ENCODE assay signal across 27 cellular contexts in genomic region chr5:4630031-4630430, GRCh38.
DNase-seq lines count a peak whose midpoint lies in the region; ATAC-seq and TF ChIP-seq lines count a peak whose summit lies in the region.
"Had no signal": no experiment of that assay in that cellular context is flagged by ENCODE, and none has a peak within 500 bp of the region (broad histone marks: within the 10 kb centered on the region; RNA-seq: fewer than 3 reads in every experiment).

No MANE protein-coding gene starts in this region.

- H3K27ac ChIP-seq in left lung (no peak overlapping the region), prostate gland (no peak overlapping the region)
- H3K27ac ChIP-seq: colonic mucosa, parathyroid adenoma had no signal

- H3K27me3 ChIP-seq in left lung (no peaks in the 10 kb centered on the region), prostate gland (replicated peaks; ENCODE audit: insufficient read depth) (no peaks in the 10 kb centered on the region)
- H3K27me3 ChIP-seq: colonic mucosa had no signal

- H3K4me3 ChIP-seq in left lung (no peak overlapping the region), prostate gland (no peak overlapping the region)
- H3K4me3 ChIP-seq: colonic mucosa had no signal

- 67% methylated on average over 11 of the region's 11 CpGs for WGBS in prostate gland

- H3K36me3 ChIP-seq in left lung = no peaks in the 10 kb centered on the region
- H3K36me3 ChIP-seq in prostate gland = no peaks in the 10 kb centered on the region
- H3K36me3 ChIP-seq: colonic mucosa had no signal

- H3K9me3 ChIP-seq in left lung = peaks cover 0 to 1% of the 10 kb centered on the region in 2 donors
- no peaks in the 10 kb centered on the region for H3K9me3 ChIP-seq in prostate gland
- H3K9me3 ChIP-seq: colonic mucosa had no signal

- TF ChIP-seq POLR2A in prostate gland (IDR thresholded peaks at IDR 0.05) = no peak

- TF ChIP-seq CTCF in left lung (IDR thresholded peaks at IDR 0.05) (no peak), prostate gland (IDR thresholded peaks at IDR 0.05) (no peak)

- intact Hi-C loops in left lung (cut with DNase I) = no loop called here
- intact Hi-C loops in prostate gland (cut with DNase I) = no loop called here

- ATAC-seq in left lung = peak; percentile 76
- ATAC-seq: activated CD4-positive, alpha-beta T cell treated with anti-CD3 and anti-CD28 coated beads for 36 hours; activated CD8-positive, alpha-beta T cell treated with anti-CD3 and anti-CD28 coated beads, Interleukin-2, amount 10 ng/mL, durations not matched to agents 7 days and 5 days; activated naive CD4-positive, alpha-beta T cell treated with anti-CD3 and anti-CD28 coated beads, Interleukin-2, amount 50 U/mL, for 72 hours; effector memory CD8-positive, alpha-beta T cell; right cardiac atrium; stimulated activated effector memory CD8-positive, alpha-beta T cell treated with anti-CD3 and anti-CD28 coated beads, Interleukin-12 subunit alpha, Interleukin-12 subunit beta, amount 100 ng/mL, for 72 hours had no signal

- H3K4me1 ChIP-seq in left lung (no peaks in the 10 kb centered on the region), prostate gland (replicated peaks) (no peaks in the 10 kb centered on the region)
- H3K4me1 ChIP-seq: colonic mucosa, parathyroid adenoma had no signal

- DNase-seq in DMS53 treated with DMSO at 0.1 percent for 48 hours (lab: John Stamatoyannopoulos, UW; ENCODE audit: unreplicated experiment) = peak; percentile 100
- DNase-seq in M059J (ENCODE audit: low read depth) = peak; percentile 16
- peak; percentile 3 for DNase-seq in OCI-M1 (lab: John Stamatoyannopoulos, UW)
- DNase-seq in left lung = no peak
- no peak for DNase-seq in KG1 (lab: John Stamatoyannopoulos, UW)
- DNase-seq in NCI-H226 = no peak
- no peak for DNase-seq in prostate gland (ENCODE audit: low spot score)
- DNase-seq: activated CD4-positive, alpha-beta T cell treated with anti-CD3 and anti-CD28 coated beads for 36 hours; activated CD8-positive, alpha-beta T cell treated with anti-CD3 and anti-CD28 coated beads, Interleukin-2, amount 10 ng/mL, durations not matched to agents 7 days and 5 days; CD4-positive, alpha-beta T cell; colonic mucosa; DMS 273 treated with DMSO at 0.1 percent for 48 hours; effector memory CD8-positive, alpha-beta T cell; erythroblast; GDM1; GOT3; IMR-90; mammary epithelial cell; NCI-H1105 treated with DMSO at 0.1 percent for 48 hours; NCI-H2081 treated with DMSO at 0.1 percent for 48 hours; NCI-H69; right cardiac atrium; stimulated activated CD4-positive, alpha-beta T cell treated with anti-CD3 and anti-CD28 coated beads, Interleukin-4, amount 100 ng/mL, for 24 hours; substantia nigra had no signal

Comparison
In these comparisons a context has a peak if more than half of its experiments do, and no peak if none do; other contexts are left out.
1. DNase-seq: peak in DMS53 treated with DMSO at 0.1 percent for 48 hours (single experiment), M059J (single experiment) and OCI-M1 (single experiment); none in left lung (0 of 2), KG1 (single experiment), NCI-H226 (single experiment) and prostate gland (single experiment).